8 cellular contexts compared by ENCODE assay signal in genomic region chr4:147799986-147800555, GRCh38.
A peak's percentile ranks its signal among the peaks of the same experiment; 100 is the strongest.
DNase-seq lines count a peak whose midpoint lies in the region; ATAC-seq and TF ChIP-seq lines count a peak whose summit lies in the region.

No MANE protein-coding gene starts in this region.

- peak overlapping the region; percentile 22 to 84 (median 80) for H3K27ac Mint-ChIP-seq in CD4-positive, CD25-positive, alpha-beta regulatory T cell

- H3K4me1 Mint-ChIP-seq in CD4-positive, CD25-positive, alpha-beta regulatory T cell, result peaks cover 11 to 43% (median 29%) of the 10 kb centered on the region in 4 donors

- H3K4me1 ChIP-seq in CD4-positive, CD25-positive, alpha-beta regulatory T cell (ENCODE audit: control insufficient read depth, insufficient read depth, low read length, poor library complexity, severe bottlenecking), result peaks cover 20% of the 10 kb centered on the region
- H3K4me1 ChIP-seq in neuronal stem cell (ENCODE audit: control insufficient read depth in 2 of 2, insufficient read depth in 1 of 2, low read depth in 1 of 2, low read length in 2 of 2) (peaks cover 0 to 4% of the 10 kb centered on the region in 2 donors), esophagus muscularis mucosa (peaks cover 27 to 96% (median 71%) of the 10 kb centered on the region in 4 donors)

- peak; percentile 88 to 89 for ATAC-seq in CD4-positive, CD25-positive, alpha-beta regulatory T cell (ENCODE audit: low read depth in 2 of 2)
- ATAC-seq in GM21367 (IDR thresholded peaks at IDR 0.05; ENCODE audit: unreplicated experiment), result peak; percentile 98
- peak; percentile 97 for ATAC-seq in HG03571 (IDR thresholded peaks at IDR 0.05; ENCODE audit: unreplicated experiment)

- no peak overlapping the region for H3K9ac ChIP-seq in neuronal stem cell (ENCODE audit: low read depth, low read length, poor library complexity)

- peak; percentile 43 to 86 (median 49) for DNase-seq in CD4-positive, CD25-positive, alpha-beta regulatory T cell
- DNase-seq in activated CD8-positive, alpha-beta memory T cell treated with anti-CD3 and anti-CD28 coated beads, Interleukin-2, amount 50 U/mL, for 4 hours, result peak; percentile 45
- DNase-seq in neuronal stem cell (ENCODE audit: low spot score), result no peak
- no peak for DNase-seq in SK-N-DZ (ENCODE audit: low spot score)
- no peak for DNase-seq in esophagus muscularis mucosa (ENCODE audit: extremely low spot score)
- DNase-seq in ACHN, result no peak

- no peak overlapping the region for H3K4me2 ChIP-seq in neuronal stem cell (ENCODE audit: insufficient read depth, low read length, poor library complexity, severe bottlenecking)

- H4K91ac ChIP-seq in neuronal stem cell (ENCODE audit: low read depth, low read length, poor library complexity), result no peak overlapping the region

- H3K9me3 ChIP-seq in CD4-positive, CD25-positive, alpha-beta regulatory T cell (ENCODE audit: control insufficient read depth in 2 of 2, low read length in 2 of 2), result no peaks in the 10 kb centered on the region
- H3K9me3 ChIP-seq in neuronal stem cell (replicated peaks in 1 of 2; ENCODE audit: control insufficient read depth in 2 of 2, insufficient read depth in 1 of 2, low read depth in 1 of 2, low read length in 2 of 2) (no peaks in the 10 kb centered on the region), esophagus muscularis mucosa (no peaks in the 10 kb centered on the region)

- H2BK5ac ChIP-seq in neuronal stem cell (ENCODE audit: low read length), result no peak overlapping the region

- no peak overlapping the region for H3K23ac ChIP-seq in neuronal stem cell (ENCODE audit: low read depth, low read length, poor library complexity)

- no peak for TF ChIP-seq CTCF in esophagus muscularis mucosa (IDR thresholded peaks at IDR 0.05)

- no peak overlapping the region for H3K14ac ChIP-seq in neuronal stem cell (ENCODE audit: low read length)

- in situ Hi-C loops in ACHN (cut with HindIII; ENCODE audit: low pct_ligation_motif_present, low pct_unique_long_range_greater_than_20kb, low sequenced_read_pairs), result no loop called here

- no CpG with 5 or more reads among the region's 7 CpGs for WGBS in neuronal stem cell (ENCODE audit: extremely low coverage in 2 of 2, insufficient read length in 2 of 2, insufficient replicate concordance in 1 of 2), 2 donors
- WGBS in esophagus muscularis mucosa, result 80% methylated on average over 6 of the region's 7 CpGs

- intact Hi-C loops in esophagus muscularis mucosa (cut with DNase I), result no loop called here

- H2AFZ ChIP-seq in neuronal stem cell (ENCODE audit: low read length), result no peak overlapping the region

- H2AK5ac ChIP-seq in neuronal stem cell (ENCODE audit: low read depth, low read length), result no peak overlapping the region

- no peaks in the 10 kb centered on the region for H3K27me3 Mint-ChIP-seq in CD4-positive, CD25-positive, alpha-beta regulatory T cell

- TF ChIP-seq EP300 in esophagus muscularis mucosa (IDR thresholded peaks at IDR 0.05), result no peak

- H3K27me3 ChIP-seq in CD4-positive, CD25-positive, alpha-beta regulatory T cell (ENCODE audit: control insufficient read depth, insufficient read depth, low read length), result no peaks in the 10 kb centered on the region
- H3K27me3 ChIP-seq in neuronal stem cell (ENCODE audit: control insufficient read depth in 3 of 3, insufficient read depth in 3 of 3, low read depth in 1 of 3, low read length in 3 of 3), result no peaks in the 10 kb centered on the region
- no peaks in the 10 kb centered on the region for H3K27me3 ChIP-seq in esophagus muscularis mucosa

- H3K18ac ChIP-seq in neuronal stem cell (ENCODE audit: low read length), result no peak overlapping the region

- no peaks in the 10 kb centered on the region for H3K36me3 ChIP-seq in CD4-positive, CD25-positive, alpha-beta regulatory T cell (ENCODE audit: control insufficient read depth, insufficient read depth, low read length)
- H3K36me3 ChIP-seq in neuronal stem cell (replicated peaks in 1 of 2; ENCODE audit: control insufficient read depth in 2 of 2, insufficient read depth in 2 of 2, low read length in 2 of 2) (no peaks in the 10 kb centered on the region), esophagus muscularis mucosa (no peaks in the 10 kb centered on the region)

- peak overlapping the region; percentile 21 for H3K4me3 ChIP-seq in CD4-positive, CD25-positive, alpha-beta regulatory T cell (ENCODE audit: low read depth, low read length)
- no peak overlapping the region for H3K4me3 ChIP-seq in neuronal stem cell (ENCODE audit: low read length in 2 of 2)
- no peak overlapping the region for H3K4me3 ChIP-seq in esophagus muscularis mucosa

- peak overlapping the region in 3 of 4 donors; percentile 8 to 51 (median 44) for H3K4me3 Mint-ChIP-seq in CD4-positive, CD25-positive, alpha-beta regulatory T cell

- H3K27ac ChIP-seq in CD4-positive, CD25-positive, alpha-beta regulatory T cell (ENCODE audit: insufficient read depth, low read length, poor library complexity, severe bottlenecking), result peak overlapping the region; percentile 31
- no peak overlapping the region for H3K27ac ChIP-seq in neuronal stem cell (replicated peaks; ENCODE audit: low read length)
- peak overlapping the region in 1 of 4 donors; percentile 4 for H3K27ac ChIP-seq in esophagus muscularis mucosa (replicated peaks in 1 of 4)

- H2BK12ac ChIP-seq in neuronal stem cell (ENCODE audit: low read length), result no peak overlapping the region

- no peak overlapping the region for H2BK15ac ChIP-seq in neuronal stem cell (ENCODE audit: low read length)

- no peaks in the 10 kb centered on the region for H3K79me1 ChIP-seq in neuronal stem cell (ENCODE audit: low read depth, low read length)

- H3K9me3 Mint-ChIP-seq in CD4-positive, CD25-positive, alpha-beta regulatory T cell, result no peaks in the 10 kb centered on the region

- H3K4ac ChIP-seq in neuronal stem cell (ENCODE audit: low read length), result no peak overlapping the region

- H4K8ac ChIP-seq in neuronal stem cell (ENCODE audit: low read depth, low read length), result no peak overlapping the region

- TF ChIP-seq POLR2A in esophagus muscularis mucosa (IDR thresholded peaks at IDR 0.05; ENCODE audit: low read depth), result no peak

- H2BK120ac ChIP-seq in neuronal stem cell (ENCODE audit: low read depth, low read length), result peak overlapping the region; percentile 4

- H3K36me3 Mint-ChIP-seq in CD4-positive, CD25-positive, alpha-beta regulatory T cell, result peaks cover 6% of the 10 kb centered on the region

Comparison
In these comparisons a context has a peak if more than half of its experiments do, and no peak if none do; other contexts are left out.
1. DNase-seq: peak in CD4-positive, CD25-positive, alpha-beta regulatory T cell (3 of 3) and activated CD8-positive, alpha-beta memory T cell treated with anti-CD3 and anti-CD28 coated beads, Interleukin-2, amount 50 U/mL, for 4 hours (single experiment); none in neuronal stem cell (single experiment), SK-N-DZ (single experiment), esophagus muscularis mucosa (single experiment) and ACHN (single experiment).
2. Peak in every context shown above with its lines, with median percentiles within 50 percentile points of each other: ATAC-seq.